9 cellular contexts compared by ENCODE assay signal in the genomic region with DNA sequence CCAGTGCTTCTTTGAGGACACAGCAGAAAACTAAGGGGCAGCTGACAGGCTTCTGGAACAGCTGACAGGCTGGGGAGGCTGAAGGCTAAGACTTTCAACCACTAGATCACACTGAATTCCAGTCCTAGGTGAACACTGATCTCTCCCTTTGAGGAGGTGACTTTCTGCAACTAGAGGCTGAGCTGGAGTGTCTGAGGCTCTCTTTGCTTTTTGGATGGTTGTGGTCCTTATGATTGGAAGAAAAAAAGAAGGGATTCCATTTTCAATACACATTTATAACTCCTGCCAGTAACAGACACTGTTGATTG. TPM values are rescaled to one million over a fixed set of nuclear protein-coding genes. Genes with fewer than 3 reads are reported as not detected.
A peak's percentile ranks its signal among the peaks of the same experiment; 100 is the strongest.
DNase-seq lines count a peak whose midpoint lies in the region; FAIRE-seq and TF ChIP-seq lines count a peak whose summit lies in the region.
"Had no signal": no experiment of that assay in that cellular context is flagged by ENCODE, and none has a peak within 500 bp of the region (broad histone marks: within the 10 kb centered on the region; RNA-seq: fewer than 3 reads in every experiment).

No MANE protein-coding gene starts in this region.

- no peaks in the 10 kb centered on the region for H3K9me3 ChIP-seq in ovary

- TF ChIP-seq POLR2A in ovary (IDR thresholded peaks at IDR 0.05), result no peak

- peaks cover 17% of the 10 kb centered on the region for H3K4me1 ChIP-seq in ovary (ENCODE audit: insufficient read depth)

- H3K4me3 ChIP-seq in ovary, result peak overlapping the region; percentile 69

- POLR2A ChIA-PET in RWPE1 (lab: Yijun Ruan, JAX; ENCODE audit: low non-redundant PET), result no interaction called here

- H3K27ac ChIP-seq in C4-2B (peak overlapping the region; percentile 97), RWPE1 (peak overlapping the region; percentile 93), epithelial cell of prostate (peak overlapping the region; percentile 88), ovary (peak overlapping the region; percentile 89 to 96)
- H3K27ac ChIP-seq: SK-N-MC had no signal

- intact Hi-C loops in ovary (cut with DNase I), result loop anchor here (5.0 to 10.0 kb wide), 4 partner anchors 52 to 148 kb away; a partner anchor contains a TSS

- no peaks in the 10 kb centered on the region for H3K27me3 ChIP-seq in ovary

- no peak for FAIRE-seq in D721Med (lab: Jason Lieb, UNC)

- no peak for TF ChIP-seq CTCF in C4-2B (conservative IDR thresholded peaks at IDR 0.05)
- TF ChIP-seq CTCF in RWPE1 (conservative IDR thresholded peaks at IDR 0.05; ENCODE audit: low read depth), result no peak
- TF ChIP-seq CTCF in ovary (IDR thresholded peaks at IDR 0.05), result no peak
- no peak for TF ChIP-seq CTCF in D721Med (IDR thresholded peaks at IDR 0.05; ENCODE audit: insufficient read depth, missing control alignments)

- no peak for TF ChIP-seq EP300 in ovary (IDR thresholded peaks at IDR 0.05)

- CTCF ChIA-PET in RWPE1 (lab: Yijun Ruan, JAX), result interaction anchor here (1.1 kb wide), 1 partner anchor 21 kb away, joined by 4 read pairs; no protein-coding TSS in a partner anchor

- no peaks in the 10 kb centered on the region for H3K36me3 ChIP-seq in ovary

- DNase-seq in RWPE1 (ENCODE audit: low spot score) (no peak), epithelial cell of prostate (ENCODE audit: low read depth, low spot score) (no peak), ovary (no peak), HK-2 (ENCODE audit: unreplicated experiment) (no peak), SHP77 treated with DMSO at 0.1 percent for 48 hours (lab: John Stamatoyannopoulos, UW) (no peak), D721Med (ENCODE audit: insufficient read length, low spot score) (no peak)
- DNase-seq in activated CD8-positive, alpha-beta memory T cell treated with anti-CD3 and anti-CD28 coated beads, Interleukin-2, amount 50 U/mL, for 4 hours, result no peak

RNA-seq across cellular contexts. Expression of a gene that starts 1.4 kb away (rescaled TPM):
- 10 to 100 TPM in 6 of 7 donors, 1 to 10 TPM in 1; 7.5 to 37.0 (median 12.9) TPM for total RNA-seq in ovary
- 1 to 10 TPM; 6.5 to 9.1 TPM for polyA plus RNA-seq in ovary
